ENCODE assay signal across 19 cellular contexts in the genomic region with DNA sequence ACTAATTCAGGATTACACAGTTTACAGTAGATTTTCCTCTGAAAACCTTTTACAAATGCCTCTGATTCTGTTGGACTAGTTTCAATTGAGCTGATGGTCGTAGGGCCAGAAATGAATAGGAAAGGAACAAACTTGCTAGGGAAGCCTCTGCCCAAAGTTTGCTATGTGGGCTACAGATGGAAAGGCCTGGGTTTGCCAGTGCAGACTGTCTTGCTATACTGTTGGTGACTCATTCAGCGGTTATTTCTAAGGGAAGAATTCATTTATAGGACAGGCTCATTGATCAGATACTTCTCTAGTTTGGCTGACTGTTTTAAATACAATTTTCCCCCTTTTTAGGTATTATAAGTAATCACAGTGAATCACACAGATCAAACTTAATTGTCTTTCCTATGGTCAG. TPM values are rescaled to one million over a fixed set of nuclear protein-coding genes. Genes with fewer than 3 reads are reported as not detected.
DNase-seq lines count a peak whose midpoint lies in the region; ATAC-seq and TF ChIP-seq lines count a peak whose summit lies in the region.
"Had no signal": no experiment of that assay in that cellular context is flagged by ENCODE, and none has a peak within 500 bp of the region (broad histone marks: within the 10 kb centered on the region; RNA-seq: fewer than 3 reads in every experiment).

No MANE protein-coding gene starts in this region.

- CTCF ChIA-PET in activated CD8-positive, alpha-beta T cell treated with anti-CD3 and anti-CD28 coated beads, Interleukin-2, amount 10 ng/mL, durations not matched to agents 7 days and 5 days (lab: Charles Lee) = no interaction called here

- H3K36me3 Mint-ChIP-seq in activated CD8-positive, alpha-beta T cell treated with anti-CD3 and anti-CD28 coated beads, Interleukin-2, amount 10 ng/mL, durations not matched to agents 7 days and 5 days (ENCODE audit: low read depth) = no peaks in the 10 kb centered on the region
- H3K36me3 Mint-ChIP-seq: immature natural killer cell had no signal

- no peaks in the 10 kb centered on the region for H3K27me3 ChIP-seq in stomach smooth muscle (ENCODE audit: control insufficient read depth in 1 of 2, insufficient read depth in 2 of 2, low read length in 2 of 2)
- H3K27me3 ChIP-seq: testis had no signal

- TF ChIP-seq CTCF in foreskin fibroblast (IDR thresholded peaks at IDR 0.05; ENCODE audit: low read depth, low read length) = no peak

- no peaks in the 10 kb centered on the region for H3K27me3 Mint-ChIP-seq in activated CD8-positive, alpha-beta T cell treated with anti-CD3 and anti-CD28 coated beads, Interleukin-2, amount 10 ng/mL, durations not matched to agents 7 days and 5 days (ENCODE audit: low read depth)
- H3K27me3 Mint-ChIP-seq: activated naive CD8-positive, alpha-beta T cell treated with anti-CD3 and anti-CD28 coated beads, Interleukin-2, amount 10 ng/mL, durations not matched to agents 7 days and 5 days; dendritic cell treated with granulocyte-macrophage colony-stimulating factor and Interleukin-4, amounts not matched to agents 40 ng/mL and 50 ng/mL, for 4 days had no signal

- H3K9me3 ChIP-seq in stomach smooth muscle (ENCODE audit: control insufficient read depth in 2 of 2, low read length in 2 of 2) = no peaks in the 10 kb centered on the region
- H3K9me3 ChIP-seq: mucosa of descending colon, testis had no signal

- H3K4me1 ChIP-seq in stomach smooth muscle (ENCODE audit: control insufficient read depth, insufficient read depth, low read length) = peaks cover 27% of the 10 kb centered on the region
- H3K4me1 ChIP-seq: testis had no signal

- peak overlapping the region; percentile 46 for H3K27ac ChIP-seq in stomach smooth muscle (ENCODE audit: low read length)
- H3K27ac ChIP-seq: testis had no signal

- H3K4me3 Mint-ChIP-seq in activated CD8-positive, alpha-beta T cell treated with anti-CD3 and anti-CD28 coated beads, Interleukin-2, amount 10 ng/mL, durations not matched to agents 7 days and 5 days = no peak overlapping the region
- H3K4me3 Mint-ChIP-seq: activated naive CD8-positive, alpha-beta T cell treated with anti-CD3 and anti-CD28 coated beads, Interleukin-2, amount 10 ng/mL, durations not matched to agents 7 days and 5 days; dendritic cell treated with granulocyte-macrophage colony-stimulating factor and Interleukin-4, amounts not matched to agents 40 ng/mL and 50 ng/mL, for 4 days; immature natural killer cell had no signal

- POLR2A ChIA-PET in activated CD8-positive, alpha-beta T cell treated with anti-CD3 and anti-CD28 coated beads, Interleukin-2, amount 10 ng/mL, durations not matched to agents 7 days and 5 days (lab: Charles Lee) = interaction anchor here (0.5 kb wide), 1 partner anchor 962 kb away, joined by 3 read pairs; a partner anchor contains a TSS

- H3K9ac ChIP-seq in stomach smooth muscle (ENCODE audit: low read length in 2 of 2) = no peak overlapping the region

- H3K36me3 ChIP-seq in stomach smooth muscle (ENCODE audit: control insufficient read depth in 2 of 2, insufficient read depth in 2 of 2, low read length in 2 of 2) = no peaks in the 10 kb centered on the region

- H3K4me3 ChIP-seq in foreskin fibroblast (ENCODE audit: low read depth in 1 of 2, low read length in 2 of 2) (no peak overlapping the region), stomach smooth muscle (ENCODE audit: low read length in 2 of 2) (no peak overlapping the region)
- H3K4me3 ChIP-seq: GM12878, mucosa of descending colon, testis had no signal

- ATAC-seq in activated CD8-positive, alpha-beta T cell treated with anti-CD3 and anti-CD28 coated beads, Interleukin-2, amount 10 ng/mL, durations not matched to agents 7 days and 5 days = no peak
- ATAC-seq: GM12878, mucosa of descending colon had no signal

- DNase-seq in HS-5 (ENCODE audit: low read depth) (peak; percentile 29), amniotic epithelial cell (ENCODE audit: low read depth) (peak; percentile 21), foreskin fibroblast (peak; percentile 35 to 70), kidney glomerular epithelial cell (lab: John Stamatoyannopoulos, UW) (no peak), SW 1271 (lab: John Stamatoyannopoulos, UW) (no peak), NCI-H1105 (lab: John Stamatoyannopoulos, UW) (no peak)
- DNase-seq in activated CD8-positive, alpha-beta T cell treated with anti-CD3 and anti-CD28 coated beads, Interleukin-2, amount 10 ng/mL, durations not matched to agents 7 days and 5 days = no peak
- DNase-seq: activated naive CD8-positive, alpha-beta T cell treated with anti-CD3 and anti-CD28 coated beads, Interleukin-2, amount 10 ng/mL, durations not matched to agents 7 days and 5 days; DMS79; immature natural killer cell; mucosa of descending colon; NCI-H1436; stimulated activated CD4-positive, alpha-beta T cell treated with anti-CD3 and anti-CD28 coated beads, Interleukin-15, amount 100 ng/mL, for 24 hours; testis had no signal

- peaks cover 2% of the 10 kb centered on the region for H3K4me1 Mint-ChIP-seq in activated CD8-positive, alpha-beta T cell treated with anti-CD3 and anti-CD28 coated beads, Interleukin-2, amount 10 ng/mL, durations not matched to agents 7 days and 5 days (ENCODE audit: low read depth)
- H3K4me1 Mint-ChIP-seq: immature natural killer cell had no signal

- no peak overlapping the region for H3K27ac Mint-ChIP-seq in activated CD8-positive, alpha-beta T cell treated with anti-CD3 and anti-CD28 coated beads, Interleukin-2, amount 10 ng/mL, durations not matched to agents 7 days and 5 days
- H3K27ac Mint-ChIP-seq: activated naive CD8-positive, alpha-beta T cell treated with anti-CD3 and anti-CD28 coated beads, Interleukin-2, amount 10 ng/mL, durations not matched to agents 7 days and 5 days; dendritic cell treated with granulocyte-macrophage colony-stimulating factor and Interleukin-4, amounts not matched to agents 40 ng/mL and 50 ng/mL, for 4 days had no signal

- H3K9me3 Mint-ChIP-seq in activated CD8-positive, alpha-beta T cell treated with anti-CD3 and anti-CD28 coated beads, Interleukin-2, amount 10 ng/mL, durations not matched to agents 7 days and 5 days (ENCODE audit: insufficient read depth) = no peaks in the 10 kb centered on the region
- H3K9me3 Mint-ChIP-seq: activated naive CD8-positive, alpha-beta T cell treated with anti-CD3 and anti-CD28 coated beads, Interleukin-2, amount 10 ng/mL, durations not matched to agents 7 days and 5 days; dendritic cell treated with granulocyte-macrophage colony-stimulating factor and Interleukin-4, amounts not matched to agents 40 ng/mL and 50 ng/mL, for 4 days; immature natural killer cell had no signal

RNA-seq across cellular contexts. Expression of a gene that starts 6.9 kb away (rescaled TPM):
- not detected for total RNA-seq in activated CD8-positive, alpha-beta T cell treated with anti-CD3 and anti-CD28 coated beads, Interleukin-2, amount 10 ng/mL, durations not matched to agents 7 days and 5 days
- total RNA-seq: activated naive CD8-positive, alpha-beta T cell treated with anti-CD3 and anti-CD28 coated beads, Interleukin-2, amount 10 ng/mL, durations not matched to agents 7 days and 5 days; GM12878; NCI-H460; T-helper 1 cell treated with Interleukin-12 subunit alpha and Interleukin-12 subunit beta and Interleukin-4 antibody, amounts not matched to agents 30 ng/mL and 1 ng/mL, for 36 hours had no signal

RNA-seq across cellular contexts. Expression of a gene that starts 46.6 kb away (rescaled TPM):
- total RNA-seq in activated CD8-positive, alpha-beta T cell treated with anti-CD3 and anti-CD28 coated beads, Interleukin-2, amount 10 ng/mL, durations not matched to agents 7 days and 5 days = not detected
- total RNA-seq: activated naive CD8-positive, alpha-beta T cell treated with anti-CD3 and anti-CD28 coated beads, Interleukin-2, amount 10 ng/mL, durations not matched to agents 7 days and 5 days; T-helper 1 cell treated with Interleukin-12 subunit alpha and Interleukin-12 subunit beta and Interleukin-4 antibody, amounts not matched to agents 30 ng/mL and 1 ng/mL, for 36 hours had no signal

Comparison
In these comparisons a context has a peak if more than half of its experiments do, and no peak if none do; other contexts are left out.
1. DNase-seq: peak in HS-5 (single experiment), amniotic epithelial cell (single experiment) and foreskin fibroblast (2 of 2); none in kidney glomerular epithelial cell (single experiment), SW 1271 (0 of 2), NCI-H1105 (single experiment) and activated CD8-positive, alpha-beta T cell treated with anti-CD3 and anti-CD28 coated beads, Interleukin-2, amount 10 ng/mL, durations not matched to agents 7 days and 5 days (single experiment).